Comparison of ENCODE assay signal across 1 cellular context in the genomic region with DNA sequence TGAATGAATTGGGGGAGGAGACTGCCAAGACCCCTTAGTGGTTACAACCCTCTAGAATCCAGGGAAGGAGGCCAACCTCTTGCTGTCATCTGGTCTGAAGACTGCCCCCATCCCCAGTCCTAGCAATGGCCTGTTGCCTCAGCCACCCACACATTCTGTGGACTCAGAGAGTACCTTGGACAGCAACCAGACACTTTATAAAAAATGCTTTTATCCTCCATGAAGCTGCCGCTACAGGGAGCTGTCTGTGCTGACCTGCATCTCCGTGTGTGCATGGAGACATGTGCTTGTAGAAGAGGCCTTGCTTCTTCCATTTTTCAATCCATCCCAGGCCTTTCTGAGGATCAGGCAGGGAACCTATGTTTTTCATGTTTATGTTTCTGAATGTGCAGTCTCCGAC.
TF ChIP-seq lines count a peak whose summit lies in the region.

No MANE protein-coding gene starts in this region.

TF ChIP-seq in endothelial cell of umbilical vein, 7 proteins besides CTCF, POLR2A, EP300 and RAD21 (continued from another document):
- TF ChIP-seq FOS (IDR thresholded peaks at IDR 0.05; ENCODE audit: borderline replicate concordance, insufficient read depth, low read length) (no peak), GATA2 (IDR thresholded peaks at IDR 0.05; ENCODE audit: insufficient read depth, insufficient read length, low read depth, low read length) (no peak), JUN (IDR thresholded peaks at IDR 0.05; ENCODE audit: borderline replicate concordance, insufficient read depth, insufficient read length, low read depth) (no peak), EZH2 (IDR thresholded peaks at IDR 0.05; ENCODE audit: borderline replicate concordance, low read depth, low read length, severe bottlenecking) (no peak)
